ENCODE assay signal across 24 cellular contexts in the genomic region with DNA sequence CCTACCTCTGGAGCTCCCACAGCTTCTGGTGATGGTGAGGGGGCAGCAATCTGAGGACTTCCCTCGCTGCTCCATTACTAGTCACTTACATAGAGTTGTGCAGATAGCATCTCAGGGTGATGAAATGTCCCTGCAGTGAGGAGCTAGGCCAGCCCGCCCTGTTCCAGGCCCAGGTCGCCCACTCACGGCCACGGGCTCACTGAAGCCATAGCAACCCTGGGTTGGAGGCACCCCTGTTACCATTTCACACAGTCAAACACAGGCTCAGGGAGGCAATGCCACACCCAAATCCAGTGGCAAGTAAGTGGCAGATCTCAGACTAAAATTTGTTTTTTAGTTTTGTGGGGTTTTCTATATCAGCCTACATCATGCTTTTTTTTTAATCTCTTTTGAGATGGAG. TPM values are rescaled to one million over a fixed set of nuclear protein-coding genes. Genes with fewer than 3 reads are reported as not detected.
DNase-seq lines count a peak whose midpoint lies in the region; ATAC-seq and TF ChIP-seq lines count a peak whose summit lies in the region.
"Had no signal": no experiment of that assay in that cellular context is flagged by ENCODE, and none has a peak within 500 bp of the region (broad histone marks: within the 10 kb centered on the region; RNA-seq: fewer than 3 reads in every experiment).

No MANE protein-coding gene starts in this region.

- TF ChIP-seq CTCF in endothelial cell (IDR thresholded peaks at IDR 0.05; ENCODE audit: unreplicated experiment), result no peak
- TF ChIP-seq CTCF in MM.1S (IDR thresholded peaks at IDR 0.05; ENCODE audit: low read length), result no peak

- no peak overlapping the region for H3K27ac ChIP-seq in MM.1S (ENCODE audit: low read length)
- H3K27ac ChIP-seq: BLaER1, SK-N-MC, vagina had no signal

- peak overlapping the region; percentile 20 for H3K27ac Mint-ChIP-seq in activated naive CD4-positive, alpha-beta T cell treated with anti-CD3 and anti-CD28 coated beads, Interleukin-2, amount 10 ng/mL, durations not matched to agents 7 days and 5 days
- peak overlapping the region in 1 of 2 donors; percentile 62 for H3K27ac Mint-ChIP-seq in activated naive CD4-positive, alpha-beta T cell treated with anti-CD3 and anti-CD28 coated beads, Interleukin-2, amount 50 U/mL, for 72 hours
- peak overlapping the region; percentile 80 for H3K27ac Mint-ChIP-seq in T-helper 17 cell
- H3K27ac Mint-ChIP-seq in endothelial cell (ENCODE audit: unreplicated experiment), result peak overlapping the region; percentile 42
- peak overlapping the region; percentile 85 for H3K27ac Mint-ChIP-seq in stimulated activated effector memory CD8-positive, alpha-beta T cell treated with anti-CD3 and anti-CD28 coated beads, Interleukin-12 subunit alpha, Interleukin-12 subunit beta, amount 100 ng/mL, for 72 hours
- H3K27ac Mint-ChIP-seq: activated naive CD4-positive, alpha-beta T cell treated with anti-CD3 and anti-CD28 coated beads for 36 hours had no signal

- ATAC-seq in activated naive CD4-positive, alpha-beta T cell treated with anti-CD3 and anti-CD28 coated beads, Interleukin-2, amount 50 U/mL, for 72 hours, result no peak
- no peak for ATAC-seq in T-helper 17 cell
- no peak for ATAC-seq in stimulated activated effector memory CD8-positive, alpha-beta T cell treated with anti-CD3 and anti-CD28 coated beads, Interleukin-12 subunit alpha, Interleukin-12 subunit beta, amount 100 ng/mL, for 72 hours
- ATAC-seq: left lobe of liver had no signal

- no peak overlapping the region for H2AFZ ChIP-seq in MM.1S (ENCODE audit: low read length)

- H3K4me3 ChIP-seq in MM.1S (ENCODE audit: low read length), result no peak overlapping the region
- H3K4me3 ChIP-seq: BLaER1, HAP-1, SK-N-MC, vagina had no signal

- no peaks in the 10 kb centered on the region for H3K9me3 Mint-ChIP-seq in activated naive CD4-positive, alpha-beta T cell treated with anti-CD3 and anti-CD28 coated beads, Interleukin-2, amount 10 ng/mL, durations not matched to agents 7 days and 5 days
- H3K9me3 Mint-ChIP-seq in activated naive CD4-positive, alpha-beta T cell treated with anti-CD3 and anti-CD28 coated beads, Interleukin-2, amount 50 U/mL, for 72 hours, result no peaks in the 10 kb centered on the region
- H3K9me3 Mint-ChIP-seq in endothelial cell (ENCODE audit: unreplicated experiment), result no peaks in the 10 kb centered on the region
- H3K9me3 Mint-ChIP-seq in stimulated activated effector memory CD8-positive, alpha-beta T cell treated with anti-CD3 and anti-CD28 coated beads, Interleukin-12 subunit alpha, Interleukin-12 subunit beta, amount 100 ng/mL, for 72 hours, result no peaks in the 10 kb centered on the region
- H3K9me3 Mint-ChIP-seq: activated naive CD4-positive, alpha-beta T cell treated with anti-CD3 and anti-CD28 coated beads for 36 hours had no signal

- H3K9me2 ChIP-seq in MM.1S (replicated peaks; ENCODE audit: insufficient read depth, low read length), result no peaks in the 10 kb centered on the region

- no peaks in the 10 kb centered on the region for H3K79me2 ChIP-seq in MM.1S (ENCODE audit: low read length)

- H3K4me1 Mint-ChIP-seq in activated naive CD4-positive, alpha-beta T cell treated with anti-CD3 and anti-CD28 coated beads, Interleukin-2, amount 10 ng/mL, durations not matched to agents 7 days and 5 days, result peaks cover 14% of the 10 kb centered on the region
- peaks cover 16% of the 10 kb centered on the region for H3K4me1 Mint-ChIP-seq in T-helper 17 cell
- peaks cover 37% of the 10 kb centered on the region for H3K4me1 Mint-ChIP-seq in endothelial cell (ENCODE audit: unreplicated experiment)
- peaks cover 25% of the 10 kb centered on the region for H3K4me1 Mint-ChIP-seq in stimulated activated effector memory CD8-positive, alpha-beta T cell treated with anti-CD3 and anti-CD28 coated beads, Interleukin-12 subunit alpha, Interleukin-12 subunit beta, amount 100 ng/mL, for 72 hours

- H3K9ac ChIP-seq in MM.1S (ENCODE audit: low read length), result no peak overlapping the region
- H3K9ac ChIP-seq: BLaER1 had no signal

- H3K4me1 ChIP-seq in MM.1S (ENCODE audit: low read length), result no peaks in the 10 kb centered on the region
- H3K4me1 ChIP-seq: HAP-1 had no signal

- no peaks in the 10 kb centered on the region for H4K20me1 ChIP-seq in MM.1S (ENCODE audit: insufficient read depth, low read length)

- no peaks in the 10 kb centered on the region for H3K36me3 ChIP-seq in MM.1S (replicated peaks; ENCODE audit: insufficient read depth, low read length)
- H3K36me3 ChIP-seq: HAP-1, vagina had no signal

- CTCF ChIA-PET in activated naive CD4-positive, alpha-beta T cell treated with anti-CD3 and anti-CD28 coated beads, Interleukin-2, amount 10 ng/mL, durations not matched to agents 7 days and 5 days (lab: Charles Lee), result interaction anchor here (1.0 kb wide), 1 partner anchor 12 kb away, joined by 3 read pairs; no protein-coding TSS in a partner anchor

- H3K9me3 ChIP-seq in T-helper 17 cell (ENCODE audit: control insufficient read depth, low read length, poor library complexity, severe bottlenecking) (no peaks in the 10 kb centered on the region), MM.1S (replicated peaks; ENCODE audit: insufficient read depth, low read length) (no peaks in the 10 kb centered on the region)
- H3K9me3 ChIP-seq: BLaER1, HAP-1, vagina had no signal

- no peaks in the 10 kb centered on the region for H3K27me3 ChIP-seq in MM.1S (replicated peaks; ENCODE audit: insufficient read depth, low read length)
- H3K27me3 ChIP-seq: BLaER1 had no signal

- H3K4me3 Mint-ChIP-seq in activated naive CD4-positive, alpha-beta T cell treated with anti-CD3 and anti-CD28 coated beads, Interleukin-2, amount 10 ng/mL, durations not matched to agents 7 days and 5 days, result no peak overlapping the region
- H3K4me3 Mint-ChIP-seq in T-helper 17 cell (no peak overlapping the region), endothelial cell (ENCODE audit: unreplicated experiment) (peak overlapping the region; percentile 73)
- no peak overlapping the region for H3K4me3 Mint-ChIP-seq in stimulated activated effector memory CD8-positive, alpha-beta T cell treated with anti-CD3 and anti-CD28 coated beads, Interleukin-12 subunit alpha, Interleukin-12 subunit beta, amount 100 ng/mL, for 72 hours
- H3K4me3 Mint-ChIP-seq: activated naive CD4-positive, alpha-beta T cell treated with anti-CD3 and anti-CD28 coated beads for 36 hours had no signal

- no peak overlapping the region for H3K4me2 ChIP-seq in MM.1S (ENCODE audit: low read depth, low read length)
- H3K4me2 ChIP-seq: BLaER1 had no signal

- DNase-seq in activated naive CD4-positive, alpha-beta T cell treated with anti-CD3 and anti-CD28 coated beads, Interleukin-2, amount 10 ng/mL, durations not matched to agents 7 days and 5 days, result no peak
- no peak for DNase-seq in activated naive CD4-positive, alpha-beta T cell treated with anti-CD3 and anti-CD28 coated beads, Interleukin-2, amount 50 U/mL, for 72 hours (ENCODE audit: low spot score in 2 of 2)
- DNase-seq in T-helper 17 cell (no peak), endothelial cell (ENCODE audit: low spot score) (no peak), MM.1S (no peak), DMS79 (lab: John Stamatoyannopoulos, UW) (no peak), NCI-H1105 (lab: John Stamatoyannopoulos, UW) (no peak)
- DNase-seq in stimulated activated effector memory CD8-positive, alpha-beta T cell treated with anti-CD3 and anti-CD28 coated beads, Interleukin-12 subunit alpha, Interleukin-12 subunit beta, amount 100 ng/mL, for 72 hours (ENCODE audit: low spot score in 2 of 2), result no peak
- DNase-seq: activated CD4-positive, alpha-beta T cell treated with anti-CD3 and anti-CD28 coated beads for 1 hour; activated CD8-positive, alpha-beta memory T cell treated with anti-CD3 and anti-CD28 coated beads, Interleukin-2, amount 50 U/mL, for 4 hours; activated naive CD4-positive, alpha-beta T cell treated with anti-CD3 and anti-CD28 coated beads for 36 hours; Karpas-422; NCI-H1105 treated with DMSO at 0.1 percent for 48 hours; NCI-H510A treated with DMSO at 0.1 percent for 48 hours; NK-92 treated with Interleukin-12 subunit alpha and Interleukin-12 subunit beta, amount 100 ng/mL, for 24 hours; nucleus accumbens; stimulated activated CD4-positive, alpha-beta T cell treated with anti-CD3 and anti-CD28 coated beads, Interleukin-4, amount 100 ng/mL, for 4 hours had no signal

- H3K27me3 Mint-ChIP-seq in activated naive CD4-positive, alpha-beta T cell treated with anti-CD3 and anti-CD28 coated beads, Interleukin-2, amount 10 ng/mL, durations not matched to agents 7 days and 5 days, result no peaks in the 10 kb centered on the region
- no peaks in the 10 kb centered on the region for H3K27me3 Mint-ChIP-seq in T-helper 17 cell
- H3K27me3 Mint-ChIP-seq in endothelial cell (ENCODE audit: unreplicated experiment), result peaks cover 14% of the 10 kb centered on the region

- no peaks in the 10 kb centered on the region for H3F3A ChIP-seq in MM.1S (ENCODE audit: insufficient read depth, low read length)

- peaks cover 35% of the 10 kb centered on the region for H3K36me3 Mint-ChIP-seq in activated naive CD4-positive, alpha-beta T cell treated with anti-CD3 and anti-CD28 coated beads, Interleukin-2, amount 10 ng/mL, durations not matched to agents 7 days and 5 days
- no peaks in the 10 kb centered on the region for H3K36me3 Mint-ChIP-seq in activated naive CD4-positive, alpha-beta T cell treated with anti-CD3 and anti-CD28 coated beads, Interleukin-2, amount 50 U/mL, for 72 hours
- H3K36me3 Mint-ChIP-seq in T-helper 17 cell (ENCODE audit: low read depth) (peaks cover 3% of the 10 kb centered on the region), endothelial cell (ENCODE audit: low read depth, unreplicated experiment) (peaks cover 24% of the 10 kb centered on the region)
- peaks cover 85% of the 10 kb centered on the region for H3K36me3 Mint-ChIP-seq in stimulated activated effector memory CD8-positive, alpha-beta T cell treated with anti-CD3 and anti-CD28 coated beads, Interleukin-12 subunit alpha, Interleukin-12 subunit beta, amount 100 ng/mL, for 72 hours

RNA-seq across cellular contexts. Expression of gene SH2D3C, which starts 19.6 kb away (rescaled TPM):
- total RNA-seq in activated naive CD4-positive, alpha-beta T cell treated with anti-CD3 and anti-CD28 coated beads, Interleukin-2, amount 50 U/mL, for 72 hours, result 10 to 100 TPM; 39.3 to 39.5 TPM
- total RNA-seq in T-helper 17 cell, result 10 to 100 TPM; 15.9 to 27.2 TPM
- total RNA-seq in endothelial cell (ENCODE audit: unreplicated experiment), result 137 TPM
- total RNA-seq: A673, fibroblast of lung had no signal

RNA-seq across cellular contexts. Expression of gene TOR2A, which starts 23.7 kb away (rescaled TPM):
- 10 to 100 TPM; 10.9 to 17.1 TPM for total RNA-seq in activated naive CD4-positive, alpha-beta T cell treated with anti-CD3 and anti-CD28 coated beads, Interleukin-2, amount 50 U/mL, for 72 hours
- total RNA-seq in T-helper 17 cell, result 10 to 100 TPM in 1 of 2 donors, 1 to 10 TPM in 1; 9.4 to 10.5 TPM
- 29.1 TPM for total RNA-seq in endothelial cell (ENCODE audit: unreplicated experiment)

RNA-seq across cellular contexts. Expression of gene CDK9, which starts 27.0 kb away (rescaled TPM):
- total RNA-seq in activated naive CD4-positive, alpha-beta T cell treated with anti-CD3 and anti-CD28 coated beads, Interleukin-2, amount 50 U/mL, for 72 hours, result 10 to 100 TPM; 74.8 to 89.3 TPM
- 100 to 1,000 TPM; 107 to 123 TPM for total RNA-seq in T-helper 17 cell
- 188 TPM for total RNA-seq in endothelial cell (ENCODE audit: unreplicated experiment)

RNA-seq across cellular contexts. Expression of gene TTC16, which starts 43.0 kb away (rescaled TPM):
- total RNA-seq in activated naive CD4-positive, alpha-beta T cell treated with anti-CD3 and anti-CD28 coated beads, Interleukin-2, amount 50 U/mL, for 72 hours, result under 1 TPM; 0.62 to 0.73 TPM
- total RNA-seq in T-helper 17 cell (1 to 10 TPM; 3.7 to 4.3 TPM), endothelial cell (ENCODE audit: unreplicated experiment) (0.08 TPM)
- total RNA-seq: A673, left lobe of liver had no signal

RNA-seq across cellular contexts. Expression of gene PTRH1, which starts 43.4 kb away (rescaled TPM):
- 10 to 100 TPM in 1 of 2 donors, 1 to 10 TPM in 1; 9.5 to 12.6 TPM for total RNA-seq in activated naive CD4-positive, alpha-beta T cell treated with anti-CD3 and anti-CD28 coated beads, Interleukin-2, amount 50 U/mL, for 72 hours
- 1 to 10 TPM; 6.6 to 6.7 TPM for total RNA-seq in T-helper 17 cell
- 15.3 TPM for total RNA-seq in endothelial cell (ENCODE audit: unreplicated experiment)
